In the genomic region with DNA sequence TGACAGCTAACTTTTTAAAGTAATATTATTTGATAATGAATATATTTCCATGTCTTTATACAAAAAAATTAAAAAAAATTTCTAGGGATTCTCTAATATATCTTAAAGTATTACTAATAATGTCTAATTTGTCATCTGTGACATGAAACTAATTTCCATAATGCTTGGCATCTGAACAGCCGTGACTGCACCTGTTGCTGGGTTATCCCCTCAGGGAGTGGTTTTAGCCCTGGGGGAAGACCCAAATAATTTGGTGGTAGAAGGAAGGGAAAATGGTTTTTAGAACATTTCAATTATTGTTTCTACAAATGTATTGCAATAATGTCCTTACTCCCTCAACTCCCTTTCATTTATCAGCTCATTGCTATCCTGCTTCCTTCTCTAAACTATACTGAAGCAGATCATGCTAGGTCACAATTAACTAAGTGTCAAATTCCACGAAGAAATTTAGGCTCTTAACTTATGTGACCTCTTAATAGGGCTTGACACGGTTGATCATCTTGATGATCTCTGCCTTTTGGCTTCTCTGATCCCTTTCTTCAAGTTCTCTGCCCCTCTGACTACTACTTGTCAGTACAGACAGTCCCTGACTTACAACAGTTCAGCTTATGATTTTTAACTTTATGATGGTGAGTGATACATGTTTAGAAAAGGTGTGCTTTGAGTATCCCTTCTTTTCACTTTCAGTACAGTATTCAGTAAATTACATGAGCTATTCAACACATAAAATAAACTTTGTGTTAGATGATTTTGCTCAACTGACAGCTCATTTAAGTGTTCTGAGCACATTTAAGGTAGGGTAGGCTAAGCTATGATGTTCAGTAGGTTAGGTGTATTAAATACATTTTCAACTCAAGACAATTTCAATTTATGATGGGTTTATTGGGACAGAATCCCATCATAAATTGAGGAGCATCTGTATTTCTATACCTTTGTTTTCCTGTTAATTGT, we compare ENCODE assay signal across 10 cellular contexts. TPM values are rescaled to one million over a fixed set of nuclear protein-coding genes. Genes with fewer than 3 reads are reported as not detected.
DNase-seq lines count a peak whose midpoint lies in the region; ATAC-seq and TF ChIP-seq lines count a peak whose summit lies in the region.
"Had no signal": no experiment of that assay in that cellular context is flagged by ENCODE, and none has a peak within 500 bp of the region (broad histone marks: within the 10 kb centered on the region; RNA-seq: fewer than 3 reads in every experiment).

No MANE protein-coding gene starts in this region.

- no peaks in the 10 kb centered on the region for H3K27me3 Mint-ChIP-seq in activated T-helper 17 cell treated with anti-CD3 and anti-CD28 coated beads, Interleukin-2, amount 50 U/mL, for 72 hours
- H3K27me3 Mint-ChIP-seq in activated CD4-positive, alpha-beta memory T cell treated with anti-CD3 and anti-CD28 coated beads, Interleukin-2, amount 10 ng/mL, durations not matched to agents 7 days and 5 days = no peaks in the 10 kb centered on the region
- H3K27me3 Mint-ChIP-seq in CD4-positive, alpha-beta T cell = no peaks in the 10 kb centered on the region
- H3K27me3 Mint-ChIP-seq: activated naive CD8-positive, alpha-beta T cell treated with anti-CD3 and anti-CD28 coated beads, Interleukin-2, amount 10 ng/mL, durations not matched to agents 7 days and 5 days had no signal

- H3K36me3 Mint-ChIP-seq in activated T-helper 17 cell treated with anti-CD3 and anti-CD28 coated beads, Interleukin-2, amount 50 U/mL, for 72 hours (ENCODE audit: low read depth) = no peaks in the 10 kb centered on the region
- H3K36me3 Mint-ChIP-seq in activated CD4-positive, alpha-beta memory T cell treated with anti-CD3 and anti-CD28 coated beads, Interleukin-2, amount 10 ng/mL, durations not matched to agents 7 days and 5 days (ENCODE audit: low read depth) = peaks cover 19% of the 10 kb centered on the region
- peaks cover 11% of the 10 kb centered on the region for H3K36me3 Mint-ChIP-seq in CD4-positive, alpha-beta T cell (ENCODE audit: low read depth)

- ATAC-seq in GM18498 (IDR thresholded peaks at IDR 0.05; ENCODE audit: unreplicated experiment) (peak; percentile 89), GM19438 (IDR thresholded peaks at IDR 0.05; ENCODE audit: low read depth, unreplicated experiment) (peak; percentile 86), HG03045 (IDR thresholded peaks at IDR 0.05; ENCODE audit: unreplicated experiment) (peak; percentile 89)
- peak; percentile 82 for ATAC-seq in activated T-helper 17 cell treated with anti-CD3 and anti-CD28 coated beads, Interleukin-2, amount 50 U/mL, for 72 hours (replicated peaks)
- no peak for ATAC-seq in CD4-positive, alpha-beta T cell (ENCODE audit: poor library complexity)

- no peak overlapping the region for H3K27ac Mint-ChIP-seq in activated T-helper 17 cell treated with anti-CD3 and anti-CD28 coated beads, Interleukin-2, amount 50 U/mL, for 72 hours
- no peak overlapping the region for H3K27ac Mint-ChIP-seq in activated CD4-positive, alpha-beta memory T cell treated with anti-CD3 and anti-CD28 coated beads, Interleukin-2, amount 10 ng/mL, durations not matched to agents 7 days and 5 days
- no peak overlapping the region for H3K27ac Mint-ChIP-seq in CD4-positive, alpha-beta T cell
- H3K27ac Mint-ChIP-seq: activated naive CD8-positive, alpha-beta T cell treated with anti-CD3 and anti-CD28 coated beads, Interleukin-2, amount 10 ng/mL, durations not matched to agents 7 days and 5 days had no signal

- H3K9me3 Mint-ChIP-seq in activated T-helper 17 cell treated with anti-CD3 and anti-CD28 coated beads, Interleukin-2, amount 50 U/mL, for 72 hours = no peaks in the 10 kb centered on the region
- no peaks in the 10 kb centered on the region for H3K9me3 Mint-ChIP-seq in activated CD4-positive, alpha-beta memory T cell treated with anti-CD3 and anti-CD28 coated beads, Interleukin-2, amount 10 ng/mL, durations not matched to agents 7 days and 5 days
- H3K9me3 Mint-ChIP-seq in CD4-positive, alpha-beta T cell = no peaks in the 10 kb centered on the region

- no peaks in the 10 kb centered on the region for H3K27me3 ChIP-seq in CD4-positive, alpha-beta T cell (ENCODE audit: control insufficient read depth, insufficient read depth, low read length)
- H3K27me3 ChIP-seq in stomach = no peaks in the 10 kb centered on the region

- no peak for DNase-seq in activated CD4-positive, alpha-beta memory T cell treated with anti-CD3 and anti-CD28 coated beads, Interleukin-2, amount 10 ng/mL, durations not matched to agents 7 days and 5 days
- DNase-seq in CD4-positive, alpha-beta T cell = no peak
- DNase-seq in kidney glomerular epithelial cell (lab: John Stamatoyannopoulos, UW) (no peak), stomach (no peak)
- DNase-seq: activated naive CD8-positive, alpha-beta T cell treated with anti-CD3 and anti-CD28 coated beads, Interleukin-2, amount 10 ng/mL, durations not matched to agents 7 days and 5 days; KG1 had no signal

- H3K4me3 ChIP-seq in stomach = no peak overlapping the region

- POLR2A ChIA-PET in activated CD4-positive, alpha-beta memory T cell treated with anti-CD3 and anti-CD28 coated beads, Interleukin-2, amount 10 ng/mL, durations not matched to agents 7 days and 5 days (lab: Charles Lee) = interaction anchor here (1.7 kb wide), 1 partner anchor 26 kb away, joined by 3 read pairs; no protein-coding TSS in a partner anchor
- POLR2A ChIA-PET in CD4-positive, alpha-beta T cell (lab: Charles Lee) = interaction anchor here (1.1 to 1.3 kb wide), 2 partner anchors 10 to 61 kb away, joined by 3 to 5 read pairs; no protein-coding TSS in a partner anchor

- CTCF ChIA-PET in activated CD4-positive, alpha-beta memory T cell treated with anti-CD3 and anti-CD28 coated beads, Interleukin-2, amount 10 ng/mL, durations not matched to agents 7 days and 5 days (lab: Charles Lee) = interaction anchor here (0.7 to 1.5 kb wide), 2 partner anchors 9 to 305 kb away, joined by 3 read pairs; no protein-coding TSS in a partner anchor
- CTCF ChIA-PET in CD4-positive, alpha-beta T cell (lab: Charles Lee) = no interaction called here

- no peaks in the 10 kb centered on the region for H3K4me1 ChIP-seq in stomach

- H3K4me3 Mint-ChIP-seq in activated T-helper 17 cell treated with anti-CD3 and anti-CD28 coated beads, Interleukin-2, amount 50 U/mL, for 72 hours = no peak overlapping the region
- no peak overlapping the region for H3K4me3 Mint-ChIP-seq in activated CD4-positive, alpha-beta memory T cell treated with anti-CD3 and anti-CD28 coated beads, Interleukin-2, amount 10 ng/mL, durations not matched to agents 7 days and 5 days
- H3K4me3 Mint-ChIP-seq in CD4-positive, alpha-beta T cell = no peak overlapping the region
- H3K4me3 Mint-ChIP-seq: activated naive CD8-positive, alpha-beta T cell treated with anti-CD3 and anti-CD28 coated beads, Interleukin-2, amount 10 ng/mL, durations not matched to agents 7 days and 5 days had no signal

- TF ChIP-seq POLR2A in stomach (IDR thresholded peaks at IDR 0.05) = no peak

- H3K36me3 ChIP-seq in stomach = no peaks in the 10 kb centered on the region

- intact Hi-C loops in CD4-positive, alpha-beta T cell (cut with DNase I, micrococcal nuclease) = no loop called here
- intact Hi-C loops in stomach (cut with DNase I; ENCODE audit: low total_unique reads) = no loop called here

- no peaks in the 10 kb centered on the region for H3K9me3 ChIP-seq in CD4-positive, alpha-beta T cell (ENCODE audit: control insufficient read depth, low read length)
- H3K9me3 ChIP-seq in stomach = no peaks in the 10 kb centered on the region

- TF ChIP-seq CTCF in CD4-positive, alpha-beta T cell (IDR thresholded peaks at IDR 0.05) = no peak
- TF ChIP-seq CTCF in stomach (IDR thresholded peaks at IDR 0.05) = no peak

- peaks cover 9% of the 10 kb centered on the region for H3K4me1 Mint-ChIP-seq in activated T-helper 17 cell treated with anti-CD3 and anti-CD28 coated beads, Interleukin-2, amount 50 U/mL, for 72 hours
- H3K4me1 Mint-ChIP-seq in activated CD4-positive, alpha-beta memory T cell treated with anti-CD3 and anti-CD28 coated beads, Interleukin-2, amount 10 ng/mL, durations not matched to agents 7 days and 5 days = peaks cover 6% of the 10 kb centered on the region
- H3K4me1 Mint-ChIP-seq in CD4-positive, alpha-beta T cell (ENCODE audit: low read depth) = peaks cover 22% of the 10 kb centered on the region

- 60 to 78% (median 70%) methylated on average over 3 of the region's 3 CpGs for WGBS in stomach, 5 donors

- TF ChIP-seq EP300 in stomach (IDR thresholded peaks at IDR 0.05) = no peak

- no peak overlapping the region for H3K27ac ChIP-seq in CD4-positive, alpha-beta T cell (ENCODE audit: low read depth, low read length)
- H3K27ac ChIP-seq in stomach = no peak overlapping the region

RNA-seq across cellular contexts. Expression of a gene that starts 26.4 kb away (rescaled TPM):
- total RNA-seq in activated T-helper 17 cell treated with anti-CD3 and anti-CD28 coated beads, Interleukin-2, amount 50 U/mL, for 72 hours = 10 to 100 TPM; 18.4 to 42.8 TPM
- 10 to 100 TPM; 25.5 to 33.2 TPM for total RNA-seq in activated CD4-positive, alpha-beta memory T cell treated with anti-CD3 and anti-CD28 coated beads, Interleukin-2, amount 10 ng/mL, durations not matched to agents 7 days and 5 days
- 10 to 100 TPM; 31.3 to 35.4 TPM for total RNA-seq in CD4-positive, alpha-beta T cell
- total RNA-seq in stomach = 10 to 100 TPM in 3 of 5 donors, 1 to 10 TPM in 2; 3.1 to 19.8 (median 10.5) TPM
- 10 to 100 TPM; 24.8 to 39.5 (median 26.3) TPM for polyA plus RNA-seq in stomach
